11 cellular contexts compared by ENCODE assay signal in genomic region chr3:72597756-72598195, GRCh38.
DNase-seq lines count a peak whose midpoint lies in the region; ATAC-seq and TF ChIP-seq lines count a peak whose summit lies in the region.
"Had no signal": no experiment of that assay in that cellular context is flagged by ENCODE, and none has a peak within 500 bp of the region (broad histone marks: within the 10 kb centered on the region; RNA-seq: fewer than 3 reads in every experiment).

No MANE protein-coding gene starts in this region.

- 40% methylated on average over 4 of the region's 5 CpGs for WGBS in mammary epithelial cell (ENCODE audit: low coverage, missing lambda C conversion rate)

- no peak overlapping the region for H3K9ac ChIP-seq in HCT116 (ENCODE audit: low read length)
- no peak overlapping the region for H3K9ac ChIP-seq in mammary epithelial cell (ENCODE audit: insufficient read depth, low read length)

- DNase-seq in HCT116 (ENCODE audit: low read depth, low spot score) (no peak), NCI-H345 (lab: John Stamatoyannopoulos, UW) (peak; percentile 47), mammary epithelial cell (peak; percentile 28), osteoblast (ENCODE audit: insufficient read length, low spot score, missing footprints) (peak; percentile 77), glutamatergic neuron (no peak), left colon (no peak)
- no peak for DNase-seq in activated CD4-positive, alpha-beta T cell treated with anti-CD3 and anti-CD28 coated beads for 4 hours
- DNase-seq: HFFc6; NCI-H2029 treated with DMSO at 0.1 percent for 48 hours; stimulated activated CD4-positive, alpha-beta T cell treated with anti-CD3 and anti-CD28 coated beads, Interleukin-4, amount 100 ng/mL, for 1 hour had no signal

- no peak for TF ChIP-seq CTCF in HCT116 (IDR thresholded peaks at IDR 0.05 in 2 of 3, conservative IDR thresholded peaks at IDR 0.05 in 1 of 3; ENCODE audit: borderline replicate concordance in 1 of 3, insufficient read depth in 1 of 3, low read depth in 2 of 3, low read length in 2 of 3)
- no peak for TF ChIP-seq CTCF in mammary epithelial cell (conservative IDR thresholded peaks at IDR 0.05 in 1 of 2, IDR thresholded peaks at IDR 0.05 in 1 of 2; ENCODE audit: extremely low read depth in 1 of 2, insufficient read depth in 1 of 2, low read depth in 1 of 2, low read length in 2 of 2)
- TF ChIP-seq CTCF in osteoblast (IDR thresholded peaks at IDR 0.05; ENCODE audit: extremely low read depth, low read depth, low read length): no peak
- no peak for TF ChIP-seq CTCF in glutamatergic neuron (IDR thresholded peaks at IDR 0.05; ENCODE audit: partially characterized antibody, unreplicated experiment)

- H3K79me2 ChIP-seq in HCT116 (ENCODE audit: insufficient read depth, low read length): no peaks in the 10 kb centered on the region
- H3K79me2 ChIP-seq in mammary epithelial cell (ENCODE audit: insufficient read depth, low read length): no peaks in the 10 kb centered on the region
- H3K79me2 ChIP-seq in osteoblast (ENCODE audit: insufficient read depth, low read length): no peaks in the 10 kb centered on the region

- CTCF ChIA-PET in HCT116 (lab: Charles Lee) (interaction anchor here (1.3 kb wide), 1 partner anchor 58 kb away, joined by 3 read pairs; no protein-coding TSS in a partner anchor), mammary epithelial cell (lab: Charles Lee; ENCODE audit: low non-redundant PET) (no interaction called here)

- H3K9me3 ChIP-seq in HCT116 (ENCODE audit: control insufficient read depth in 1 of 2, insufficient read depth in 1 of 2, low read depth in 1 of 2, low read length in 2 of 2) (no peaks in the 10 kb centered on the region), mammary epithelial cell (replicated peaks; ENCODE audit: insufficient read depth, low read length) (no peaks in the 10 kb centered on the region), osteoblast (ENCODE audit: low read depth, low read length) (no peaks in the 10 kb centered on the region)

- no peak overlapping the region for H3K4me3 ChIP-seq in HCT116 (replicated peaks in 1 of 2; ENCODE audit: low read depth in 1 of 2, low read length in 2 of 2)
- no peak overlapping the region for H3K4me3 ChIP-seq in mammary epithelial cell (replicated peaks in 1 of 3; ENCODE audit: insufficient read depth in 1 of 3, low read depth in 2 of 3, low read length in 3 of 3)
- no peak overlapping the region for H3K4me3 ChIP-seq in osteoblast (ENCODE audit: insufficient read depth, low read length)

- intact Hi-C loops in HCT116 (cut with micrococcal nuclease) (loop anchor here (10.0 kb wide), 1 partner anchor 287 kb away; the partner anchor contains the start of gene GXYLT2), mammary epithelial cell (cut with micrococcal nuclease) (no loop called here), left colon (cut with DNase I, micrococcal nuclease) (no loop called here)

- H4K20me1 ChIP-seq in HCT116 (ENCODE audit: insufficient read depth) (no peaks in the 10 kb centered on the region), mammary epithelial cell (ENCODE audit: insufficient read depth, low read length) (no peaks in the 10 kb centered on the region), osteoblast (ENCODE audit: insufficient read depth, low read length) (no peaks in the 10 kb centered on the region)

- H3K4me2 ChIP-seq in HCT116 (ENCODE audit: low read length) (no peak overlapping the region), mammary epithelial cell (ENCODE audit: insufficient read depth, low read depth, low read length) (no peak overlapping the region), osteoblast (ENCODE audit: insufficient read depth, low read length) (no peak overlapping the region)

- no peak overlapping the region for H3K4me3 Mint-ChIP-seq in glutamatergic neuron (ENCODE audit: unreplicated experiment)
- H3K4me3 Mint-ChIP-seq: HFFc6 had no signal

- no peak for TF ChIP-seq POLR2A in HCT116 (IDR thresholded peaks at IDR 0.05; ENCODE audit: borderline replicate concordance, extremely low read depth, insufficient read depth, insufficient read length)

- no TSS peak for BruUV-seq in HCT116 (replicated peaks; lab: Mats Ljungman, UMichigan)
- no TSS peak for BruUV-seq in mammary epithelial cell (replicated peaks; lab: Mats Ljungman, UMichigan)

- H3K27me3 ChIP-seq in HCT116 (ENCODE audit: insufficient read depth, low read length) (no peaks in the 10 kb centered on the region), mammary epithelial cell (ENCODE audit: insufficient read depth, low read length) (peaks cover 3% of the 10 kb centered on the region), osteoblast (ENCODE audit: insufficient read depth, low read length) (peaks cover 30% of the 10 kb centered on the region)

- H3K4me1 ChIP-seq in HCT116 (ENCODE audit: control insufficient read depth in 1 of 2, insufficient read depth in 2 of 2, low read length in 2 of 2) (peaks cover 0 to 6% of the 10 kb centered on the region in 2 experiments; a peak in 3 of 4 replicates), mammary epithelial cell (ENCODE audit: insufficient read depth, low read length) (no peaks in the 10 kb centered on the region), osteoblast (ENCODE audit: insufficient read depth, low read length) (peaks cover 4% of the 10 kb centered on the region)

- H2AFZ ChIP-seq in HCT116 (ENCODE audit: low read depth, low read length, poor library complexity, severe bottlenecking): no peak overlapping the region
- H2AFZ ChIP-seq in mammary epithelial cell (ENCODE audit: low read depth, low read length): no peak overlapping the region
- H2AFZ ChIP-seq in osteoblast (ENCODE audit: low read length): no peak overlapping the region

- H3K36me3 Mint-ChIP-seq in glutamatergic neuron (ENCODE audit: unreplicated experiment): no peaks in the 10 kb centered on the region

- no peak overlapping the region for H3K27ac ChIP-seq in HCT116 (ENCODE audit: low read depth, low read length)
- H3K27ac ChIP-seq in mammary epithelial cell (ENCODE audit: insufficient read depth, low read depth, low read length): no peak overlapping the region
- no peak overlapping the region for H3K27ac ChIP-seq in osteoblast (ENCODE audit: low read depth, low read length)
- H3K27ac ChIP-seq: epithelial cell of prostate had no signal

- H3K27ac Mint-ChIP-seq in glutamatergic neuron (ENCODE audit: unreplicated experiment): no peak overlapping the region
- H3K27ac Mint-ChIP-seq: HFFc6 had no signal

- no peaks in the 10 kb centered on the region for H3K9me2 ChIP-seq in HCT116 (ENCODE audit: insufficient read depth)

- peaks cover 8% of the 10 kb centered on the region for H3K9me3 Mint-ChIP-seq in glutamatergic neuron (ENCODE audit: unreplicated experiment)
- H3K9me3 Mint-ChIP-seq: HFFc6 had no signal

- dilution Hi-C loops in mammary epithelial cell (cut with HindIII; ENCODE audit: low sequenced_read_pairs): no loop called here

- H3K27me3 Mint-ChIP-seq in glutamatergic neuron (ENCODE audit: unreplicated experiment): no peaks in the 10 kb centered on the region

- H3K36me3 ChIP-seq in HCT116 (ENCODE audit: control insufficient read depth in 1 of 2, insufficient read depth in 2 of 2, low read length in 2 of 2) (no peaks in the 10 kb centered on the region), mammary epithelial cell (ENCODE audit: insufficient read depth, low read length) (no peaks in the 10 kb centered on the region), osteoblast (ENCODE audit: insufficient read depth, low read length) (no peaks in the 10 kb centered on the region)

- no peak for TF ChIP-seq RAD21 in HCT116 (IDR thresholded peaks at IDR 0.05; ENCODE audit: low read depth)

- POLR2A ChIA-PET in HCT116 (lab: Charles Lee): no interaction called here

- peak; percentile 67 for ATAC-seq in HCT116
- ATAC-seq in left colon: no peak

- in situ Hi-C loops in mammary epithelial cell (cut with MboI; ENCODE audit: low sequenced_read_pairs in 2 of 2): no loop called here

- peaks cover 19% of the 10 kb centered on the region for H3K4me1 Mint-ChIP-seq in glutamatergic neuron (ENCODE audit: low read depth, unreplicated experiment)

- RAD21 ChIA-PET in HCT116 (lab: Charles Lee; ENCODE audit: low non-redundant PET in 1 of 2, low total read pairs in 2 of 2, uncharacterized antibody in 2 of 2, unreplicated experiment in 2 of 2): no interaction called here

TF ChIP-seq in HCT116, 20 proteins besides CTCF, POLR2A, EP300 and RAD21:
- no peak for TF ChIP-seq EZH2phosphoT487 (IDR thresholded peaks at IDR 0.05; ENCODE audit: borderline replicate concordance)
- no peak for TF ChIP-seq CEBPB (IDR thresholded peaks at IDR 0.05; ENCODE audit: low read depth)
- no peak for TF ChIP-seq SIN3A (IDR thresholded peaks at IDR 0.05; ENCODE audit: low read depth)
- no peak for TF ChIP-seq TCF7L2 (IDR thresholded peaks at IDR 0.05; ENCODE audit: borderline replicate concordance, extremely low read depth, insufficient read depth, insufficient read length)
- no peak for TF ChIP-seq ZBTB33 (IDR thresholded peaks at IDR 0.05; ENCODE audit: extremely low read depth, insufficient replicate concordance, low read length)
- TF ChIP-seq EZH2 (IDR thresholded peaks at IDR 0.05): no peak
TF ChIP-seq in HCT116: peak in this region for 0.

Comparison
In these comparisons a context has a peak if more than half of its experiments do, and no peak if none do; other contexts are left out.
1. DNase-seq: peak in NCI-H345 (single experiment), mammary epithelial cell (single experiment) and osteoblast (single experiment); none in HCT116 (single experiment), glutamatergic neuron (single experiment), activated CD4-positive, alpha-beta T cell treated with anti-CD3 and anti-CD28 coated beads for 4 hours (0 of 2) and left colon (0 of 2).